Comparison of ENCODE assay signal across 1 cellular context in the genomic region with DNA sequence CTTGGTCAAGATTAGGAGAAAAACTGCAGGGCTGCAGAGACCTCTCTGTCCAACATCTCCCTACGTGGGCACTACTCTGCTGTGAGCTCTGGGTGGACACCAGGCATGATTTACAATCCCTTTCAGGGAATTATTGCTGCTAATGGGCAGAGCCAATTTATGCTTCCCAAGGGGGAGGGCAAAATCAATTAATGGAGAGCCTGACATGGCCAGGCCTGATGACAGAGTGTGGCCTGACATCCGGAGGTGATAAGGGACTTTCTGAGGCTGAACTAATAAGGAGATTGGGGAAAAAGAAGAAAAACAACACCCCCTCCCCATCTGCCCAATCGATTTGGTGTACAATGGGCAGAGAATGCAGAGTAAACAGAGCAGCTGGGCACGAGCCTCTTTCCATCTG.
TF ChIP-seq lines count a peak whose summit lies in the region.

No MANE protein-coding gene starts in this region.

TF ChIP-seq in SK-N-SH treated with all-trans-retinoic acid at 6 μM for 48 hours, 23 proteins besides CTCF, POLR2A, EP300 and RAD21 (continued from another document):
- TF ChIP-seq, protein P1, sequence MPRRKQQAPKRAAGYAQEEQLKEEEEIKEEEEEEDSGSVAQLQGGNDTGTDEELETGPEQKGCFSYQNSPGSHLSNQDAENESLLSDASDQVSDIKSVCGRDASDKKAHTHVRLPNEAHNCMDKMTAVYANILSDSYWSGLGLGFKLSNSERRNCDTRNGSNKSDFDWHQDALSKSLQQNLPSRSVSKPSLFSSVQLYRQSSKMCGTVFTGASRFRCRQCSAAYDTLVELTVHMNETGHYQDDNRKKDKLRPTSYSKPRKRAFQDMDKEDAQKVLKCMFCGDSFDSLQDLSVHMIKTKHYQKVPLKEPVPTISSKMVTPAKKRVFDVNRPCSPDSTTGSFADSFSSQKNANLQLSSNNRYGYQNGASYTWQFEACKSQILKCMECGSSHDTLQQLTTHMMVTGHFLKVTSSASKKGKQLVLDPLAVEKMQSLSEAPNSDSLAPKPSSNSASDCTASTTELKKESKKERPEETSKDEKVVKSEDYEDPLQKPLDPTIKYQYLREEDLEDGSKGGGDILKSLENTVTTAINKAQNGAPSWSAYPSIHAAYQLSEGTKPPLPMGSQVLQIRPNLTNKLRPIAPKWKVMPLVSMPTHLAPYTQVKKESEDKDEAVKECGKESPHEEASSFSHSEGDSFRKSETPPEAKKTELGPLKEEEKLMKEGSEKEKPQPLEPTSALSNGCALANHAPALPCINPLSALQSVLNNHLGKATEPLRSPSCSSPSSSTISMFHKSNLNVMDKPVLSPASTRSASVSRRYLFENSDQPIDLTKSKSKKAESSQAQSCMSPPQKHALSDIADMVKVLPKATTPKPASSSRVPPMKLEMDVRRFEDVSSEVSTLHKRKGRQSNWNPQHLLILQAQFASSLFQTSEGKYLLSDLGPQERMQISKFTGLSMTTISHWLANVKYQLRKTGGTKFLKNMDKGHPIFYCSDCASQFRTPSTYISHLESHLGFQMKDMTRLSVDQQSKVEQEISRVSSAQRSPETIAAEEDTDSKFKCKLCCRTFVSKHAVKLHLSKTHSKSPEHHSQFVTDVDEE (CRISPR knock-in tag; IDR thresholded peaks at IDR 0.05): no peak
- no peak for TF ChIP-seq SNAI2 (CRISPR knock-in tag; IDR thresholded peaks at IDR 0.05)
- TF ChIP-seq ZC3H10 (CRISPR knock-in tag; IDR thresholded peaks at IDR 0.05): no peak
- no peak for TF ChIP-seq CSRNP3 (CRISPR knock-in tag; IDR thresholded peaks at IDR 0.05)
- TF ChIP-seq ESRRG (CRISPR knock-in tag; IDR thresholded peaks at IDR 0.05): no peak
- TF ChIP-seq RARB (CRISPR knock-in tag; IDR thresholded peaks at IDR 0.05): no peak
- TF ChIP-seq ZNF565 (CRISPR knock-in tag; conservative IDR thresholded peaks at IDR 0.05; ENCODE audit: low read depth): no peak
- no peak for TF ChIP-seq CSDC2 (CRISPR knock-in tag; IDR thresholded peaks at IDR 0.05)
- no peak for TF ChIP-seq PPARA (CRISPR knock-in tag; IDR thresholded peaks at IDR 0.05; ENCODE audit: borderline replicate concordance)
- TF ChIP-seq BACH2 (CRISPR knock-in tag; IDR thresholded peaks at IDR 0.05; ENCODE audit: borderline replicate concordance): no peak
- TF ChIP-seq, protein P2, sequence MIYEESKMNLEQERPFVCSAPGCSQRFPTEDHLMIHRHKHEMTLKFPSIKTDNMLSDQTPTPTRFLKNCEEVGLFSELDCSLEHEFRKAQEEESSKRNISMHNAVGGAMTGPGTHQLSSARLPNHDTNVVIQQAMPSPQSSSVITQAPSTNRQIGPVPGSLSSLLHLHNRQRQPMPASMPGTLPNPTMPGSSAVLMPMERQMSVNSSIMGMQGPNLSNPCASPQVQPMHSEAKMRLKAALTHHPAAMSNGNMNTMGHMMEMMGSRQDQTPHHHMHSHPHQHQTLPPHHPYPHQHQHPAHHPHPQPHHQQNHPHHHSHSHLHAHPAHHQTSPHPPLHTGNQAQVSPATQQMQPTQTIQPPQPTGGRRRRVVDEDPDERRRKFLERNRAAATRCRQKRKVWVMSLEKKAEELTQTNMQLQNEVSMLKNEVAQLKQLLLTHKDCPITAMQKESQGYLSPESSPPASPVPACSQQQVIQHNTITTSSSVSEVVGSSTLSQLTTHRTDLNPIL (CRISPR knock-in tag; IDR thresholded peaks at IDR 0.05; ENCODE audit: low read depth): no peak
- no peak for TF ChIP-seq POU6F1 (CRISPR knock-in tag; IDR thresholded peaks at IDR 0.05; ENCODE audit: borderline replicate concordance, low read depth)
- TF ChIP-seq TOX (CRISPR knock-in tag; IDR thresholded peaks at IDR 0.05; ENCODE audit: borderline replicate concordance): no peak
- TF ChIP-seq ISL1 (CRISPR knock-in tag; IDR thresholded peaks at IDR 0.05): no peak
- no peak for TF ChIP-seq ZNF70 (CRISPR knock-in tag; IDR thresholded peaks at IDR 0.05)
- no peak for TF ChIP-seq PATZ1 (CRISPR knock-in tag; IDR thresholded peaks at IDR 0.05; ENCODE audit: borderline replicate concordance)
- no peak for TF ChIP-seq ZNF8 (CRISPR knock-in tag; IDR thresholded peaks at IDR 0.05)
- TF ChIP-seq ZFP30 (CRISPR knock-in tag; IDR thresholded peaks at IDR 0.05): no peak
